Comparison of ENCODE assay signal across 20 cellular contexts in genomic region chr17:67813803-67814180, GRCh38. TPM values are rescaled to one million over a fixed set of nuclear protein-coding genes. Genes with fewer than 3 reads are reported as not detected.
DNase-seq lines count a peak whose midpoint lies in the region; ATAC-seq and TF ChIP-seq lines count a peak whose summit lies in the region.
"Had no signal": no experiment of that assay in that cellular context is flagged by ENCODE, and none has a peak within 500 bp of the region (broad histone marks: within the 10 kb centered on the region; RNA-seq: fewer than 3 reads in every experiment).

No MANE protein-coding gene starts in this region.

- peak overlapping the region in 2 of 3 donors; percentile 59 to 93 for H3K27ac Mint-ChIP-seq in IgD-negative memory B cell
- peak overlapping the region; percentile 47; the same call in 1 of the 2 replicates for H3K27ac Mint-ChIP-seq in WTC11
- H3K27ac Mint-ChIP-seq: CD4-positive, alpha-beta T cell had no signal

- H3K4me3 ChIP-seq in GM12865 (ENCODE audit: low read depth, low read length) = peak overlapping the region; percentile 16

- TF ChIP-seq CTCF in GM12865 (IDR thresholded peaks at IDR 0.05; ENCODE audit: insufficient read depth, low read depth, low read length, missing control alignments) (no peak), WTC11 (IDR thresholded peaks at IDR 0.05) (no peak)

- H3K27me3 Mint-ChIP-seq in IgD-negative memory B cell = peaks cover 15% of the 10 kb centered on the region
- H3K27me3 Mint-ChIP-seq in WTC11 (ENCODE audit: low read depth) = no peaks in the 10 kb centered on the region
- H3K27me3 Mint-ChIP-seq in activated T-cell treated with anti-CD3 and anti-CD28 coated beads, Interleukin-2, amount 50 U/mL, for 4 hours (ENCODE audit: low read depth) = peaks cover 4% of the 10 kb centered on the region

- H3K4me1 Mint-ChIP-seq in IgD-negative memory B cell (peaks cover 24 to 34% (median 31%) of the 10 kb centered on the region in 3 donors), WTC11 (peaks cover 5% of the 10 kb centered on the region; the same call in 1 of the 2 replicates)
- H3K4me1 Mint-ChIP-seq in activated T-cell treated with anti-CD3 and anti-CD28 coated beads, Interleukin-2, amount 50 U/mL, for 4 hours (ENCODE audit: low read depth) = no peaks in the 10 kb centered on the region

- DNase-seq in GM12865 (ENCODE audit: low read depth) (peak; percentile 54), WTC11 (ENCODE audit: low spot score) (no peak), posterior vena cava (ENCODE audit: low spot score) (peak; percentile 13), HK-2 (ENCODE audit: unreplicated experiment) (no peak), activated gamma-delta T cell (lab: John Stamatoyannopoulos, UW) (no peak), glomerular visceral epithelial cell (ENCODE audit: extremely low spot score) (no peak)
- DNase-seq in activated T-cell treated with anti-CD3 and anti-CD28 coated beads, Interleukin-2, amount 50 U/mL, for 4 hours = no peak
- DNase-seq: AML-193; Calu3; CD4-positive, alpha-beta T cell; DMS79; H7; NCI-H1417 treated with DMSO at 0.1 percent for 48 hours; NCI-H2029 treated with DMSO at 0.1 percent for 48 hours; NCI-H2171 treated with DMSO at 0.1 percent for 48 hours; NCI-H446 treated with DMSO at 0.1 percent for 48 hours; NCI-H748 treated with DMSO at 0.1 percent for 48 hours; SHP77; SK-N-SH had no signal

- CTCF ChIA-PET in WTC11 (lab: Charles Lee) = interaction anchor here (1.2 to 1.3 kb wide), 4 partner anchors 10 to 212 kb away, joined by 3 to 5 read pairs (median 3); partner anchors contain the start of gene BPTF

- H3K4me3 Mint-ChIP-seq in IgD-negative memory B cell = peak overlapping the region in 3 of 4 donors; percentile 2 to 87 (median 82)
- H3K4me3 Mint-ChIP-seq in WTC11 = no peak overlapping the region
- H3K4me3 Mint-ChIP-seq in activated T-cell treated with anti-CD3 and anti-CD28 coated beads, Interleukin-2, amount 50 U/mL, for 4 hours = no peak overlapping the region
- H3K4me3 Mint-ChIP-seq: CD4-positive, alpha-beta T cell had no signal

- intact Hi-C loops in posterior vena cava (cut with DNase I) = no loop called here

- POLR2A ChIA-PET in WTC11 (lab: Charles Lee) = no interaction called here

- H3K36me3 Mint-ChIP-seq in IgD-negative memory B cell (peaks cover 1% of the 10 kb centered on the region), WTC11 (no peaks in the 10 kb centered on the region)
- H3K36me3 Mint-ChIP-seq in activated T-cell treated with anti-CD3 and anti-CD28 coated beads, Interleukin-2, amount 50 U/mL, for 4 hours (ENCODE audit: insufficient read depth) = no peaks in the 10 kb centered on the region

- ATAC-seq in WTC11 = no peak
- no peak for ATAC-seq in activated T-cell treated with anti-CD3 and anti-CD28 coated beads, Interleukin-2, amount 50 U/mL, for 4 hours

- H3K9me3 Mint-ChIP-seq in IgD-negative memory B cell (no peaks in the 10 kb centered on the region), WTC11 (no peaks in the 10 kb centered on the region)
- no peaks in the 10 kb centered on the region for H3K9me3 Mint-ChIP-seq in activated T-cell treated with anti-CD3 and anti-CD28 coated beads, Interleukin-2, amount 50 U/mL, for 4 hours
- H3K9me3 Mint-ChIP-seq: CD4-positive, alpha-beta T cell had no signal

TF ChIP-seq in WTC11, 78 proteins besides CTCF, POLR2A, EP300 and RAD21:
- TF ChIP-seq TEAD1 (CRISPR knock-in tag; IDR thresholded peaks at IDR 0.05) (no peak), KAT7 (CRISPR knock-in tag; IDR thresholded peaks at IDR 0.05; ENCODE audit: borderline replicate concordance) (no peak), E2F5 (CRISPR knock-in tag; IDR thresholded peaks at IDR 0.05) (no peak), MXD4 (CRISPR knock-in tag; IDR thresholded peaks at IDR 0.05; ENCODE audit: borderline replicate concordance) (no peak), ZNF671 (CRISPR knock-in tag; IDR thresholded peaks at IDR 0.05) (no peak), MYBL2 (CRISPR knock-in tag; IDR thresholded peaks at IDR 0.05) (no peak), ZNF263 (CRISPR knock-in tag; IDR thresholded peaks at IDR 0.05; ENCODE audit: low read depth) (no peak), FOXP1 (CRISPR knock-in tag; IDR thresholded peaks at IDR 0.05; ENCODE audit: borderline replicate concordance) (no peak), TP53 (CRISPR knock-in tag; IDR thresholded peaks at IDR 0.05) (no peak), ZNF532 (CRISPR knock-in tag; IDR thresholded peaks at IDR 0.05; ENCODE audit: borderline replicate concordance) (no peak), FOXK1 (CRISPR knock-in tag; IDR thresholded peaks at IDR 0.05) (no peak), ZNF121 (CRISPR knock-in tag; IDR thresholded peaks at IDR 0.05) (no peak), RELA (CRISPR knock-in tag; IDR thresholded peaks at IDR 0.05; ENCODE audit: borderline replicate concordance) (no peak), CREB1 (CRISPR knock-in tag; IDR thresholded peaks at IDR 0.05) (no peak), EMX1 (CRISPR knock-in tag; IDR thresholded peaks at IDR 0.05) (no peak), TEAD4 (CRISPR knock-in tag; IDR thresholded peaks at IDR 0.05) (no peak), NFYB (CRISPR knock-in tag; conservative IDR thresholded peaks at IDR 0.05; ENCODE audit: low read depth) (no peak), ESRRA (CRISPR knock-in tag; IDR thresholded peaks at IDR 0.05; ENCODE audit: borderline replicate concordance) (no peak), USF1 (CRISPR knock-in tag; IDR thresholded peaks at IDR 0.05) (no peak)

RNA-seq across cellular contexts. Expression of gene BPTF, which starts 11.5 kb away (rescaled TPM):
- polyA plus RNA-seq in IgD-negative memory B cell = 21.6 TPM
- total RNA-seq in WTC11 (2021) (177 to 181 TPM (median 178 TPM) in 3 replicates), posterior vena cava (10 to 100 TPM; 70.1 to 70.8 TPM)
- total RNA-seq in activated T-cell treated with anti-CD3 and anti-CD28 coated beads, Interleukin-2, amount 50 U/mL, for 4 hours = 10 to 100 TPM; 62.1 to 67.7 (median 62.2) TPM

Comparison
In these comparisons a context has a peak if more than half of its experiments do, and no peak if none do; other contexts are left out.
1. DNase-seq: peak in GM12865 (single experiment) and posterior vena cava (single experiment); none in WTC11 (single experiment), activated T-cell treated with anti-CD3 and anti-CD28 coated beads, Interleukin-2, amount 50 U/mL, for 4 hours (single experiment), HK-2 (single experiment), activated gamma-delta T cell (single experiment) and glomerular visceral epithelial cell (single experiment).
2. H3K4me3 Mint-ChIP-seq: peak in IgD-negative memory B cell (3 of 4); none in WTC11 (single experiment) and activated T-cell treated with anti-CD3 and anti-CD28 coated beads, Interleukin-2, amount 50 U/mL, for 4 hours (single experiment).